In genomic region chr13:101596803-101597202, GRCh38 we compare ENCODE assay signal across 25 cellular contexts.
DNase-seq lines count a peak whose midpoint lies in the region; ATAC-seq, FAIRE-seq and TF ChIP-seq lines count a peak whose summit lies in the region.
"Had no signal": no experiment of that assay in that cellular context is flagged by ENCODE, and none has a peak within 500 bp of the region (broad histone marks: within the 10 kb centered on the region; RNA-seq: fewer than 3 reads in every experiment).

No MANE protein-coding gene starts in this region.

- H3K36me3 Mint-ChIP-seq in osteocyte (ENCODE audit: unreplicated experiment): peaks cover 78% of the 10 kb centered on the region
- H3K36me3 Mint-ChIP-seq: CD4-positive, alpha-beta memory T cell; CD4-positive, CD25-positive, alpha-beta regulatory T cell; CD8-positive, alpha-beta memory T cell had no signal

- BruUV-seq in PC-3 (replicated peaks; lab: Mats Ljungman, UMichigan): no TSS peak

- ATAC-seq in PC-3: peak; percentile 89
- ATAC-seq in GM19463 (IDR thresholded peaks at IDR 0.05; ENCODE audit: unreplicated experiment): no peak
- ATAC-seq: A549, GM12878 had no signal

- FAIRE-seq in H54 (lab: Jason Lieb, UNC): peak; percentile 94
- FAIRE-seq: A549, GM12878, GM12892, GM18507 had no signal

- no peaks in the 10 kb centered on the region; the same call in 1 of the 2 replicates for H3K36me3 ChIP-seq in PC-3 (ENCODE audit: low read depth, low read length)
- H3K36me3 ChIP-seq: BLaER1 treated with 17β-estradiol and CSF1 and Interleukin-3, amounts not matched to agents 10 nM and 100 nM had no signal

- no peak for DNase-seq in H54 (ENCODE audit: insufficient read length, low spot score)
- peak; percentile 58 for DNase-seq in PC-3
- DNase-seq in osteocyte (ENCODE audit: extremely low spot score, unreplicated experiment): no peak
- DNase-seq in CD1c-positive myeloid dendritic cell (ENCODE audit: extremely low spot score): no peak
- DNase-seq: AML-193; CD4-positive, alpha-beta memory T cell; CD4-positive, CD25-positive, alpha-beta regulatory T cell; CD8-positive, alpha-beta memory T cell; COR-L47; DMS 273 treated with DMSO at 0.1 percent for 48 hours; DMS153; DMS53; DMS79; DND-41; EL; GDM1 had no signal

- H3K4me1 Mint-ChIP-seq in osteocyte (ENCODE audit: unreplicated experiment): peaks cover 14% of the 10 kb centered on the region
- H3K4me1 Mint-ChIP-seq: B cell; CD4-positive, alpha-beta memory T cell; CD4-positive, CD25-positive, alpha-beta regulatory T cell; CD8-positive, alpha-beta memory T cell had no signal

- no peak overlapping the region for H3K4me3 Mint-ChIP-seq in osteocyte (ENCODE audit: unreplicated experiment)
- H3K4me3 Mint-ChIP-seq: B cell; CD4-positive, alpha-beta memory T cell; CD4-positive, CD25-positive, alpha-beta regulatory T cell; CD8-positive, alpha-beta memory T cell had no signal

- no peaks in the 10 kb centered on the region for H3K79me2 ChIP-seq in PC-3 (ENCODE audit: low read length)

- H3K9ac ChIP-seq in PC-3 (ENCODE audit: low read length): no peak overlapping the region
- H3K9ac ChIP-seq: BLaER1 treated with 17β-estradiol and CSF1 and Interleukin-3, amounts not matched to agents 10 nM and 100 nM had no signal

- H3K9me2 ChIP-seq in PC-3 (replicated peaks; ENCODE audit: low read length): no peaks in the 10 kb centered on the region

- H3F3A ChIP-seq in PC-3 (ENCODE audit: low read length, unreplicated experiment): no peaks in the 10 kb centered on the region

- H3K27me3 Mint-ChIP-seq in osteocyte (ENCODE audit: unreplicated experiment): no peaks in the 10 kb centered on the region
- H3K27me3 Mint-ChIP-seq: B cell had no signal

- H3K27ac ChIP-seq in PC-3 (ENCODE audit: low read length): peak overlapping the region; percentile 60
- H3K27ac ChIP-seq: 22Rv1; A549; BLaER1 treated with 17β-estradiol and CSF1 and Interleukin-3, amounts not matched to agents 10 nM and 100 nM; C4-2B had no signal

- no peak overlapping the region for H3K4me3 ChIP-seq in PC-3 (ENCODE audit: low read length)
- H3K4me3 ChIP-seq: A549; BLaER1 treated with 17β-estradiol and CSF1 and Interleukin-3, amounts not matched to agents 10 nM and 100 nM; GM12878 had no signal

- no peak for TF ChIP-seq CTCF in PC-3 (conservative IDR thresholded peaks at IDR 0.05; ENCODE audit: low read depth, low read length)
- no peak for TF ChIP-seq CTCF in osteocyte (IDR thresholded peaks at IDR 0.05)

- H3K9me3 Mint-ChIP-seq in osteocyte (ENCODE audit: unreplicated experiment): peaks cover 3% of the 10 kb centered on the region

- H3K9me3 ChIP-seq in PC-3 (ENCODE audit: low read length): no peaks in the 10 kb centered on the region

- H3K4me2 ChIP-seq in PC-3 (ENCODE audit: low read length): peak overlapping the region; percentile 25
- H3K4me2 ChIP-seq: A549; BLaER1 treated with 17β-estradiol and CSF1 and Interleukin-3, amounts not matched to agents 10 nM and 100 nM had no signal

- H3K4me1 ChIP-seq in PC-3 (ENCODE audit: insufficient read depth, low read length): peaks cover 12% of the 10 kb centered on the region
- H3K4me1 ChIP-seq: A549; BLaER1 treated with 17β-estradiol and CSF1 and Interleukin-3, amounts not matched to agents 10 nM and 100 nM had no signal

- H3K27ac Mint-ChIP-seq in osteocyte (ENCODE audit: unreplicated experiment): peak overlapping the region; percentile 54
- H3K27ac Mint-ChIP-seq: B cell; CD4-positive, CD25-positive, alpha-beta regulatory T cell; CD8-positive, alpha-beta memory T cell had no signal

- H4K20me1 ChIP-seq in PC-3 (ENCODE audit: low read length): no peaks in the 10 kb centered on the region
- H4K20me1 ChIP-seq: BLaER1 treated with 17β-estradiol and CSF1 and Interleukin-3, amounts not matched to agents 10 nM and 100 nM had no signal

- intact Hi-C loops in PC-3 (cut with micrococcal nuclease): no loop called here

- CTCF ChIA-PET in PC-3 (lab: Charles Lee): no interaction called here

- TF ChIP-seq POLR2A in H54 (IDR thresholded peaks at IDR 0.05; ENCODE audit: low read depth, low read length): no peak

- POLR2A ChIA-PET in PC-3 (lab: Charles Lee; ENCODE audit: unreplicated experiment): no interaction called here

- H3K27me3 ChIP-seq in PC-3 (ENCODE audit: low read length): no peaks in the 10 kb centered on the region
- H3K27me3 ChIP-seq: BLaER1 treated with 17β-estradiol and CSF1 and Interleukin-3, amounts not matched to agents 10 nM and 100 nM had no signal

- no peak overlapping the region for H2AFZ ChIP-seq in PC-3 (ENCODE audit: low read length)
